In the genomic region with DNA sequence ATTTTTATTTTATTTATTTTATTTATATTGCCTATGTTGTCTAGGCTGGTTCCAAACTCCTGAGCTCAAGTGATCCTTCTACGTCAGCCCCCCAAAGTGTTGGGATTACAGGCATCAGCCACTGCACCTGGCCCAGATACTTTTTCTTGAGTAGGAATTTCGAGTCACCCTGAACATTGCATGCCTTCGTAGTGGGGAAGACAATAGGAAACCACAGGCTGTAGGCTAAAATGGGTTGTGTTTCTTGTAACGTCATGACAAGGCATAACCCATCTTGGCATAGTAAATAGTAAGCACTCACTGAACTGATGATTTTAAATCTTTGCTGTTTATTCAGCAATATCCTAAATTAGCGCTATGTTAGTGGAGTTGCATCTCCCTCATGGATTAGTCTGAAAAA, we compare ENCODE assay signal across 19 cellular contexts. TPM values are rescaled to one million over a fixed set of nuclear protein-coding genes. Genes with fewer than 3 reads are reported as not detected.
DNase-seq lines count a peak whose midpoint lies in the region; ATAC-seq and TF ChIP-seq lines count a peak whose summit lies in the region.
"Had no signal": no experiment of that assay in that cellular context is flagged by ENCODE, and none has a peak within 500 bp of the region (broad histone marks: within the 10 kb centered on the region; RNA-seq: fewer than 3 reads in every experiment).

No MANE protein-coding gene starts in this region.

- intact Hi-C loops in breast epithelium (cut with DNase I; ENCODE audit: low total_unique reads) = no loop called here

- no peaks in the 10 kb centered on the region for H3K9me3 ChIP-seq in breast epithelium
- H3K9me3 ChIP-seq: tibial nerve had no signal

- H3K4me1 Mint-ChIP-seq in activated T-cell treated with anti-CD3 and anti-CD28 coated beads, Interleukin-2, amount 50 U/mL, for 72 hours (ENCODE audit: low read depth) = peaks cover 45% of the 10 kb centered on the region
- peaks cover 87% of the 10 kb centered on the region for H3K4me1 Mint-ChIP-seq in activated T-cell treated with anti-CD3 and anti-CD28 coated beads, Interleukin-2, amount 50 U/mL, for 4 hours (ENCODE audit: low read depth)
- H3K4me1 Mint-ChIP-seq in T-cell = peaks cover 82 to 90% (median 86%) of the 10 kb centered on the region in 3 donors
- H3K4me1 Mint-ChIP-seq in stimulated activated memory B cell treated with anti-CD40 and anti-IgM and Interleukin-4, amounts not matched to agents 10 μg/mL and 1 μg/mL and 100 μg/mL, for 72 hours = peaks cover 46% of the 10 kb centered on the region

- no peak overlapping the region for H3K4me3 ChIP-seq in breast epithelium
- H3K4me3 ChIP-seq: GM23248, tibial nerve had no signal

- peaks cover 19 to 22% of the 10 kb centered on the region in 2 donors for H3K36me3 Mint-ChIP-seq in activated T-cell treated with anti-CD3 and anti-CD28 coated beads, Interleukin-2, amount 50 U/mL, for 72 hours (ENCODE audit: insufficient read depth in 2 of 2)
- peaks cover 16% of the 10 kb centered on the region for H3K36me3 Mint-ChIP-seq in activated T-cell treated with anti-CD3 and anti-CD28 coated beads, Interleukin-2, amount 50 U/mL, for 4 hours (ENCODE audit: insufficient read depth)
- peaks cover 24% of the 10 kb centered on the region for H3K36me3 Mint-ChIP-seq in T-cell
- H3K36me3 Mint-ChIP-seq in stimulated activated memory B cell treated with anti-CD40 and anti-IgM and Interleukin-4, amounts not matched to agents 10 μg/mL and 1 μg/mL and 100 μg/mL, for 72 hours = peaks cover 67% of the 10 kb centered on the region

- CTCF ChIA-PET in T-cell (lab: Charles Lee) = no interaction called here

- H3K27me3 Mint-ChIP-seq in activated T-cell treated with anti-CD3 and anti-CD28 coated beads, Interleukin-2, amount 50 U/mL, for 72 hours (ENCODE audit: low read depth) = no peaks in the 10 kb centered on the region
- H3K27me3 Mint-ChIP-seq in activated T-cell treated with anti-CD3 and anti-CD28 coated beads, Interleukin-2, amount 50 U/mL, for 4 hours (ENCODE audit: low read depth) = no peaks in the 10 kb centered on the region
- no peaks in the 10 kb centered on the region for H3K27me3 Mint-ChIP-seq in T-cell
- H3K27me3 Mint-ChIP-seq in stimulated activated memory B cell treated with anti-CD40 and anti-IgM and Interleukin-4, amounts not matched to agents 10 μg/mL and 1 μg/mL and 100 μg/mL, for 72 hours = no peaks in the 10 kb centered on the region
- H3K27me3 Mint-ChIP-seq: brain had no signal

- peak overlapping the region; percentile 97 for H3K27ac Mint-ChIP-seq in activated T-cell treated with anti-CD3 and anti-CD28 coated beads, Interleukin-2, amount 50 U/mL, for 72 hours
- H3K27ac Mint-ChIP-seq in T-cell = peak overlapping the region; percentile 91 to 96
- no peak overlapping the region for H3K27ac Mint-ChIP-seq in stimulated activated memory B cell treated with anti-CD40 and anti-IgM and Interleukin-4, amounts not matched to agents 10 μg/mL and 1 μg/mL and 100 μg/mL, for 72 hours
- H3K27ac Mint-ChIP-seq: brain had no signal

- no peak overlapping the region for H3K27ac ChIP-seq in breast epithelium
- H3K27ac ChIP-seq: GM23248, tibial nerve had no signal

- H3K9me3 Mint-ChIP-seq in activated T-cell treated with anti-CD3 and anti-CD28 coated beads, Interleukin-2, amount 50 U/mL, for 72 hours = no peaks in the 10 kb centered on the region
- no peaks in the 10 kb centered on the region for H3K9me3 Mint-ChIP-seq in activated T-cell treated with anti-CD3 and anti-CD28 coated beads, Interleukin-2, amount 50 U/mL, for 4 hours
- no peaks in the 10 kb centered on the region for H3K9me3 Mint-ChIP-seq in T-cell
- H3K9me3 Mint-ChIP-seq in stimulated activated memory B cell treated with anti-CD40 and anti-IgM and Interleukin-4, amounts not matched to agents 10 μg/mL and 1 μg/mL and 100 μg/mL, for 72 hours = no peaks in the 10 kb centered on the region
- H3K9me3 Mint-ChIP-seq: brain, nephron progenitor cell had no signal

- no peaks in the 10 kb centered on the region for H3K27me3 ChIP-seq in breast epithelium
- H3K27me3 ChIP-seq: tibial nerve had no signal

- no peaks in the 10 kb centered on the region for H3K36me3 ChIP-seq in breast epithelium

- POLR2A ChIA-PET in T-cell (lab: Charles Lee) = no interaction called here

- TF ChIP-seq POLR2A in breast epithelium (IDR thresholded peaks at IDR 0.05) = no peak

- no peak for TF ChIP-seq CTCF in breast epithelium (IDR thresholded peaks at IDR 0.05)

- DNase-seq in activated T-cell treated with anti-CD3 and anti-CD28 coated beads, Interleukin-2, amount 50 U/mL, for 72 hours = no peak
- no peak for DNase-seq in activated T-cell treated with anti-CD3 and anti-CD28 coated beads, Interleukin-2, amount 50 U/mL, for 4 hours
- DNase-seq in T-cell (no peak), astrocyte of the hippocampus (ENCODE audit: low read depth, low spot score) (peak; percentile 57), breast epithelium (ENCODE audit: low spot score in 2 of 2) (no peak), NCI-H2107 treated with DMSO at 0.1 percent for 48 hours (lab: John Stamatoyannopoulos, UW; ENCODE audit: unreplicated experiment) (no peak)
- no peak for DNase-seq in stimulated activated CD4-positive, alpha-beta T cell treated with anti-CD3 and anti-CD28 coated beads, Interleukin-2, amount 100 ng/mL, for 24 hours
- DNase-seq: ACHN, activated gamma-delta T cell, DND-41, GM23248, hippocampal formation, kidney, NCI-H187, nephron progenitor cell, RPMI8226 had no signal

- no peak for ATAC-seq in activated T-cell treated with anti-CD3 and anti-CD28 coated beads, Interleukin-2, amount 50 U/mL, for 72 hours (replicated peaks in 1 of 2)
- no peak for ATAC-seq in activated T-cell treated with anti-CD3 and anti-CD28 coated beads, Interleukin-2, amount 50 U/mL, for 4 hours
- no peak for ATAC-seq in T-cell (replicated peaks in 1 of 4)
- ATAC-seq in stimulated activated memory B cell treated with anti-CD40 and anti-IgM and Interleukin-4, amounts not matched to agents 10 μg/mL and 1 μg/mL and 100 μg/mL, for 72 hours = no peak

- H3K4me1 ChIP-seq in breast epithelium = no peaks in the 10 kb centered on the region

- peak overlapping the region; percentile 83 to 84 for H3K4me3 Mint-ChIP-seq in activated T-cell treated with anti-CD3 and anti-CD28 coated beads, Interleukin-2, amount 50 U/mL, for 72 hours
- no peak overlapping the region for H3K4me3 Mint-ChIP-seq in activated T-cell treated with anti-CD3 and anti-CD28 coated beads, Interleukin-2, amount 50 U/mL, for 4 hours
- H3K4me3 Mint-ChIP-seq in T-cell = peak overlapping the region in 1 of 3 donors; percentile 60
- peak overlapping the region; percentile 75 for H3K4me3 Mint-ChIP-seq in stimulated activated memory B cell treated with anti-CD40 and anti-IgM and Interleukin-4, amounts not matched to agents 10 μg/mL and 1 μg/mL and 100 μg/mL, for 72 hours
- H3K4me3 Mint-ChIP-seq: brain, nephron progenitor cell had no signal

RNA-seq across cellular contexts. Expression of a gene that starts 34.9 kb away (rescaled TPM):
- 100 to 1,000 TPM; 138 TPM for total RNA-seq in activated T-cell treated with anti-CD3 and anti-CD28 coated beads, Interleukin-2, amount 50 U/mL, for 72 hours
- 10 to 100 TPM; 72.0 to 87.9 (median 72.3) TPM for total RNA-seq in activated T-cell treated with anti-CD3 and anti-CD28 coated beads, Interleukin-2, amount 50 U/mL, for 4 hours
- total RNA-seq in T-cell = 10 to 100 TPM; 50.7 to 67.9 (median 55.3) TPM
- 10 to 100 TPM; 23.8 to 29.2 (median 28.5) TPM for total RNA-seq in breast epithelium
